ENCODE assay signal across 23 cellular contexts in genomic region chr4:85808864-85809263, GRCh38.
"Had no signal": no experiment of that assay in that cellular context is flagged by ENCODE, and none has a peak within 500 bp of the region (broad histone marks: within the 10 kb centered on the region; RNA-seq: fewer than 3 reads in every experiment).

No MANE protein-coding gene starts in this region.

- H3K27me3 ChIP-seq: body of pancreas, cardiac muscle cell, hepatocyte, neutrophil, sigmoid colon, upper lobe of left lung had no signal

- H3K79me2 ChIP-seq: hepatocyte had no signal

- H3K4me2 ChIP-seq: hepatocyte, smooth muscle cell had no signal

- DNase-seq: activated B cell treated with CpG ODN at 0.5 μM for 24 hours; activated CD4-positive, alpha-beta memory T cell treated with anti-CD3 and anti-CD28 coated beads for 36 hours; activated CD4-positive, alpha-beta T cell treated with anti-CD3 and anti-CD28 coated beads for 48 hours; activated effector memory CD4-positive, alpha-beta T cell treated with Interleukin-2 at 50 U/mL for 16 hours; activated naive CD4-positive, alpha-beta T cell treated with anti-CD3 and anti-CD28 coated beads for 36 hours; activated T-cell treated with anti-CD3 and anti-CD28 coated beads, Interleukin-2, amount 50 U/mL, for 48 hours; body of pancreas; effector CD4-positive, alpha-beta T cell; foreskin fibroblast; immature natural killer cell; midbrain; natural killer cell; sigmoid colon; stimulated activated CD4-positive, alpha-beta T cell treated with anti-CD3 and anti-CD28 coated beads, Interleukin-15, amount 100 ng/mL, for 24 hours; stimulated activated CD8-positive, alpha-beta memory T cell treated with anti-CD3 and anti-CD28 coated beads, Interleukin-4, amount 100 ng/mL, for 48 hours; stimulated activated naive CD4-positive, alpha-beta T cell treated with Interleukin-2 at 50 U/mL for 16 hours; T1000; upper lobe of left lung had no signal

- ATAC-seq: body of pancreas, left lobe of liver, natural killer cell had no signal

- H2AFZ ChIP-seq: hepatocyte had no signal

- H3K36me3 ChIP-seq: cardiac muscle cell, neutrophil, sigmoid colon, upper lobe of left lung had no signal

- H3K4me3 ChIP-seq: body of pancreas, cardiac muscle cell, hepatocyte, sigmoid colon, smooth muscle cell, upper lobe of left lung had no signal

- H3K9me3 ChIP-seq: body of pancreas, neutrophil, sigmoid colon, upper lobe of left lung had no signal

- H3K27ac ChIP-seq: body of pancreas, cardiac muscle cell, hepatocyte, neutrophil, sigmoid colon, upper lobe of left lung had no signal
